ENCODE assay signal across 29 cellular contexts in genomic region chr9:112671256-112671655, GRCh38.
"Had no signal": no experiment of that assay in that cellular context is flagged by ENCODE, and none has a peak within 500 bp of the region (broad histone marks: within the 10 kb centered on the region; RNA-seq: fewer than 3 reads in every experiment).

No MANE protein-coding gene starts in this region.

- H3K9me3 Mint-ChIP-seq: neural progenitor cell; stimulated activated effector memory CD8-positive, alpha-beta T cell treated with anti-CD3 and anti-CD28 coated beads, Interleukin-12 subunit alpha, Interleukin-12 subunit beta, amount 100 ng/mL, for 72 hours; stimulated activated naive CD8-positive, alpha-beta T cell treated with anti-CD3 and anti-CD28 coated beads, Interleukin-15, amount 100 ng/mL, for 72 hours; type B pancreatic cell had no signal

- H2AFZ ChIP-seq: neural progenitor cell, parathyroid adenoma had no signal

- H3K27ac ChIP-seq: neural progenitor cell, parathyroid adenoma, psoas muscle, right lobe of liver, sigmoid colon, suprapubic skin, testis, tibial artery, transverse colon, upper lobe of right lung, uterus had no signal

- H3K9me3 ChIP-seq: ovary, psoas muscle, right lobe of liver, sigmoid colon, suprapubic skin, testis, tibial artery, transverse colon, upper lobe of right lung, uterus had no signal

- FAIRE-seq: small intestine had no signal

- H3K4me2 ChIP-seq: neural progenitor cell had no signal

- H3K79me2 ChIP-seq: parathyroid adenoma had no signal

- H3K27me3 ChIP-seq: neural progenitor cell, ovary, right lobe of liver, sigmoid colon, suprapubic skin, testis, tibial artery, transverse colon, upper lobe of right lung, uterus had no signal

- H3K27me3 Mint-ChIP-seq: progenitor cell of endocrine pancreas; stimulated activated naive B cell treated with anti-CD40 and anti-IgM and Interleukin-4, amounts not matched to agents 10 μg/mL and 1 μg/mL and 100 μg/mL, for 72 hours; stimulated activated naive CD8-positive, alpha-beta T cell treated with anti-CD3 and anti-CD28 coated beads, Interleukin-15, amount 100 ng/mL, for 72 hours; type B pancreatic cell had no signal

- ATAC-seq: natural killer cell; psoas muscle; right cardiac atrium; right lobe of liver; stimulated activated effector memory CD8-positive, alpha-beta T cell treated with anti-CD3 and anti-CD28 coated beads, Interleukin-12 subunit alpha, Interleukin-12 subunit beta, amount 100 ng/mL, for 72 hours; stimulated activated naive B cell treated with anti-CD40 and anti-IgM and Interleukin-4, amounts not matched to agents 10 μg/mL and 1 μg/mL and 100 μg/mL, for 72 hours; stimulated activated naive CD8-positive, alpha-beta T cell treated with anti-CD3 and anti-CD28 coated beads, Interleukin-15, amount 100 ng/mL, for 72 hours; stimulated activated naive CD8-positive, alpha-beta T cell treated with anti-CD3 and anti-CD28 coated beads, Interleukin-15, Interleukin-2, amounts not matched to agents 100 U/mL and 50 U/mL, for 24 hours; upper lobe of right lung had no signal

- H3K36me3 ChIP-seq: neural progenitor cell, ovary, right lobe of liver, sigmoid colon, suprapubic skin, tibial artery, transverse colon, upper lobe of right lung, uterus had no signal

- H3K27ac Mint-ChIP-seq: natural killer cell; nephron; neural progenitor cell; progenitor cell of endocrine pancreas; stimulated activated effector memory CD8-positive, alpha-beta T cell treated with anti-CD3 and anti-CD28 coated beads, Interleukin-12 subunit alpha, Interleukin-12 subunit beta, amount 100 ng/mL, for 72 hours; stimulated activated naive B cell treated with anti-CD40 and anti-IgM and Interleukin-4, amounts not matched to agents 10 μg/mL and 1 μg/mL and 100 μg/mL, for 72 hours; type B pancreatic cell had no signal

- H3K4me1 ChIP-seq: neural progenitor cell, parathyroid adenoma, psoas muscle, right lobe of liver, sigmoid colon, suprapubic skin, testis, tibial artery, transverse colon, upper lobe of right lung, uterus had no signal

- DNase-seq: natural killer cell; occipital lobe; ovary; posterior cingulate gyrus; psoas muscle; right cardiac atrium; right lobe of liver; sigmoid colon; small intestine; stimulated activated CD4-positive, alpha-beta T cell treated with anti-CD3 and anti-CD28 coated beads, Interleukin-15, amount 100 ng/mL, for 24 hours; stimulated activated CD4-positive, alpha-beta T cell treated with anti-CD3 and anti-CD28 coated beads, Interleukin-2, amount 100 ng/mL, for 24 hours; stimulated activated CD4-positive, alpha-beta T cell treated with anti-CD3 and anti-CD28 coated beads, Interleukin-2, amount 100 ng/mL, for 48 hours; stimulated activated CD4-positive, alpha-beta T cell treated with anti-CD3 and anti-CD28 coated beads, Interleukin-4, amount 100 ng/mL, for 24 hours; stimulated activated naive B cell treated with anti-CD40 and anti-IgM and Interleukin-4, amounts not matched to agents 10 μg/mL and 1 μg/mL and 100 μg/mL, for 72 hours; stimulated activated naive CD8-positive, alpha-beta T cell treated with anti-CD3 and anti-CD28 coated beads, Interleukin-15, amount 100 ng/mL, for 72 hours; stimulated activated naive CD8-positive, alpha-beta T cell treated with anti-CD3 and anti-CD28 coated beads, Interleukin-15, Interleukin-2, amounts not matched to agents 100 U/mL and 50 U/mL, for 24 hours; substantia nigra; testis; tibial artery; transverse colon; upper lobe of right lung; uterus had no signal

- H3K4me3 Mint-ChIP-seq: natural killer cell; nephron; neural progenitor cell; stimulated activated effector memory CD8-positive, alpha-beta T cell treated with anti-CD3 and anti-CD28 coated beads, Interleukin-12 subunit alpha, Interleukin-12 subunit beta, amount 100 ng/mL, for 72 hours; stimulated activated naive B cell treated with anti-CD40 and anti-IgM and Interleukin-4, amounts not matched to agents 10 μg/mL and 1 μg/mL and 100 μg/mL, for 72 hours; stimulated activated naive CD8-positive, alpha-beta T cell treated with anti-CD3 and anti-CD28 coated beads, Interleukin-15, amount 100 ng/mL, for 72 hours; type B pancreatic cell had no signal

- H3K4me1 Mint-ChIP-seq: natural killer cell; nephron; neural progenitor cell; stimulated activated effector memory CD8-positive, alpha-beta T cell treated with anti-CD3 and anti-CD28 coated beads, Interleukin-12 subunit alpha, Interleukin-12 subunit beta, amount 100 ng/mL, for 72 hours; stimulated activated naive B cell treated with anti-CD40 and anti-IgM and Interleukin-4, amounts not matched to agents 10 μg/mL and 1 μg/mL and 100 μg/mL, for 72 hours; stimulated activated naive CD8-positive, alpha-beta T cell treated with anti-CD3 and anti-CD28 coated beads, Interleukin-15, amount 100 ng/mL, for 72 hours had no signal

- H3K9ac ChIP-seq: neural progenitor cell, parathyroid adenoma had no signal

- H3K36me3 Mint-ChIP-seq: natural killer cell; stimulated activated effector memory CD8-positive, alpha-beta T cell treated with anti-CD3 and anti-CD28 coated beads, Interleukin-12 subunit alpha, Interleukin-12 subunit beta, amount 100 ng/mL, for 72 hours; stimulated activated naive B cell treated with anti-CD40 and anti-IgM and Interleukin-4, amounts not matched to agents 10 μg/mL and 1 μg/mL and 100 μg/mL, for 72 hours had no signal

- H3K4me3 ChIP-seq: neural progenitor cell, ovary, psoas muscle, right lobe of liver, sigmoid colon, suprapubic skin, testis, tibial artery, transverse colon, upper lobe of right lung, uterus had no signal
